11 cellular contexts compared by ENCODE assay signal in genomic region chr6:33886673-33887144, GRCh38.
DNase-seq lines count a peak whose midpoint lies in the region; ATAC-seq, FAIRE-seq and TF ChIP-seq lines count a peak whose summit lies in the region.
"Had no signal": no experiment of that assay in that cellular context is flagged by ENCODE, and none has a peak within 500 bp of the region (broad histone marks: within the 10 kb centered on the region; RNA-seq: fewer than 3 reads in every experiment).

No MANE protein-coding gene starts in this region.

- H2AFZ ChIP-seq in PC-3 (ENCODE audit: low read length) = no peak overlapping the region
- no peak overlapping the region for H2AFZ ChIP-seq in endothelial cell of umbilical vein (ENCODE audit: low read depth, low read length)

- H3K79me2 ChIP-seq in PC-3 (ENCODE audit: low read length) (no peaks in the 10 kb centered on the region), endothelial cell of umbilical vein (ENCODE audit: control insufficient read depth, insufficient read depth, low read length) (no peaks in the 10 kb centered on the region)

- H3K9ac ChIP-seq in PC-3 (ENCODE audit: low read length) = no peak overlapping the region
- no peak overlapping the region for H3K9ac ChIP-seq in endothelial cell of umbilical vein (replicated peaks; ENCODE audit: extremely low read depth, insufficient read depth, low read length)

- DNase-seq in EL (peak; percentile 77), PC-3 (peak; percentile 48), endothelial cell of umbilical vein (ENCODE audit: low read depth, low spot score) (peak; percentile 21), NCI-H2029 (lab: John Stamatoyannopoulos, UW) (no peak), RPMI8226 (no peak), HuH-7.5 (ENCODE audit: low spot score) (no peak)
- peak in 4 of 9 donors; percentile 27 to 38 (median 28) for DNase-seq in naive thymus-derived CD4-positive, alpha-beta T cell
- DNase-seq: NCI-H2171 had no signal

- H3K4me1 ChIP-seq in PC-3 (ENCODE audit: insufficient read depth, low read length) = peaks cover 20% of the 10 kb centered on the region
- H3K4me1 ChIP-seq in endothelial cell of umbilical vein (ENCODE audit: control insufficient read depth, extremely low read depth, insufficient read depth, low read length) = no peaks in the 10 kb centered on the region
- peaks cover 0 to 7% of the 10 kb centered on the region in 2 donors for H3K4me1 ChIP-seq in naive thymus-derived CD4-positive, alpha-beta T cell (ENCODE audit: control insufficient read depth in 2 of 2, insufficient read depth in 2 of 2, low read length in 2 of 2)
- H3K4me1 ChIP-seq: right lobe of liver had no signal

- H3K36me3 Mint-ChIP-seq in naive thymus-derived CD4-positive, alpha-beta T cell = peaks cover 0 to 2% (median 0%) of the 10 kb centered on the region in 5 donors

- no peaks in the 10 kb centered on the region for H3K9me2 ChIP-seq in PC-3 (replicated peaks; ENCODE audit: low read length)

- no peak overlapping the region for H3K4me2 ChIP-seq in PC-3 (ENCODE audit: low read length)
- no peak overlapping the region for H3K4me2 ChIP-seq in endothelial cell of umbilical vein (ENCODE audit: insufficient read depth, low read length)

- H3K4me3 ChIP-seq in PC-3 (ENCODE audit: low read length) (no peak overlapping the region), endothelial cell of umbilical vein (replicated peaks in 1 of 3; ENCODE audit: insufficient read depth in 1 of 3, low read depth in 1 of 3, low read length in 3 of 3) (no peak overlapping the region)
- no peak overlapping the region for H3K4me3 ChIP-seq in naive thymus-derived CD4-positive, alpha-beta T cell (ENCODE audit: low read length)
- H3K4me3 ChIP-seq: right lobe of liver had no signal

- dilution Hi-C loops in endothelial cell of umbilical vein (cut with MboI; ENCODE audit: extremely low pct_ligation_motif_present, low sequenced_read_pairs) = no loop called here

- peak overlapping the region in 3 of 10 donors; percentile 9 to 42 (median 10) for H3K4me3 Mint-ChIP-seq in naive thymus-derived CD4-positive, alpha-beta T cell

- H3K27ac Mint-ChIP-seq in naive thymus-derived CD4-positive, alpha-beta T cell = peak overlapping the region; percentile 13 to 87 (median 59)

- H3F3A ChIP-seq in PC-3 (ENCODE audit: low read length, unreplicated experiment) = no peaks in the 10 kb centered on the region

- peaks cover 33% of the 10 kb centered on the region for H3K27me3 ChIP-seq in PC-3 (ENCODE audit: low read length)
- peaks cover 2 to 9% of the 10 kb centered on the region in 2 experiments for H3K27me3 ChIP-seq in endothelial cell of umbilical vein (ENCODE audit: control insufficient read depth in 2 of 2, insufficient read depth in 2 of 2, low read length in 2 of 2)
- no peaks in the 10 kb centered on the region for H3K27me3 ChIP-seq in naive thymus-derived CD4-positive, alpha-beta T cell (ENCODE audit: control insufficient read depth in 2 of 2, insufficient read depth in 2 of 2, low read length in 2 of 2)
- H3K27me3 ChIP-seq: right lobe of liver had no signal

- TF ChIP-seq CTCF in PC-3 (conservative IDR thresholded peaks at IDR 0.05; ENCODE audit: low read depth, low read length) (no peak), endothelial cell of umbilical vein (IDR thresholded peaks at IDR 0.05; ENCODE audit: extremely low read depth in 1 of 2, insufficient read depth in 1 of 2, low read depth in 1 of 2, low read length in 2 of 2) (no peak)

- peaks cover 0 to 19% (median 18%) of the 10 kb centered on the region in 7 donors for H3K4me1 Mint-ChIP-seq in naive thymus-derived CD4-positive, alpha-beta T cell

- H3K9me3 ChIP-seq in PC-3 (ENCODE audit: low read length) = no peaks in the 10 kb centered on the region
- H3K9me3 ChIP-seq in endothelial cell of umbilical vein (replicated peaks; ENCODE audit: control insufficient read depth, insufficient read depth, low read length) = no peaks in the 10 kb centered on the region
- no peaks in the 10 kb centered on the region for H3K9me3 ChIP-seq in naive thymus-derived CD4-positive, alpha-beta T cell (ENCODE audit: control insufficient read depth in 2 of 3, low read length in 3 of 3)
- H3K9me3 ChIP-seq: right lobe of liver had no signal

- intact Hi-C loops in PC-3 (cut with micrococcal nuclease) = no loop called here
- intact Hi-C loops in endothelial cell of umbilical vein (cut with micrococcal nuclease) = no loop called here
- intact Hi-C loops in naive thymus-derived CD4-positive, alpha-beta T cell (cut with micrococcal nuclease) = loop anchor here (2.0 kb wide), 1 partner anchor 18 kb away; no protein-coding TSS in a partner anchor

- CTCF ChIA-PET in PC-3 (lab: Charles Lee) (interaction anchor here (0.6 kb wide), 1 partner anchor 1050 kb away, joined by 3 read pairs; no protein-coding TSS in a partner anchor), endothelial cell of umbilical vein (lab: Charles Lee) (interaction anchor here (1.4 kb wide), 1 partner anchor 115 kb away, joined by 4 read pairs; no protein-coding TSS in a partner anchor)
- CTCF ChIA-PET in naive thymus-derived CD4-positive, alpha-beta T cell (lab: Charles Lee) = no interaction called here

- peak; percentile 76 for ATAC-seq in PC-3
- ATAC-seq in naive thymus-derived CD4-positive, alpha-beta T cell = peak; percentile 32
- no peak for ATAC-seq in GM21825 (IDR thresholded peaks at IDR 0.05; ENCODE audit: unreplicated experiment)
- ATAC-seq: HCT116, right lobe of liver had no signal

- POLR2A ChIA-PET in PC-3 (lab: Charles Lee; ENCODE audit: unreplicated experiment) (no interaction called here), endothelial cell of umbilical vein (lab: Charles Lee) (no interaction called here)
- POLR2A ChIA-PET in naive thymus-derived CD4-positive, alpha-beta T cell (lab: Charles Lee) = interaction anchor here (1.3 kb wide), 1 partner anchor 18 kb away, joined by 5 read pairs; no protein-coding TSS in a partner anchor

- peaks cover 0 to 2% (median 0%) of the 10 kb centered on the region in 11 donors for H3K9me3 Mint-ChIP-seq in naive thymus-derived CD4-positive, alpha-beta T cell

- BruUV-seq in PC-3 (replicated peaks; lab: Mats Ljungman, UMichigan) (no TSS peak), endothelial cell of umbilical vein (replicated peaks; lab: Mats Ljungman, UMichigan) (no TSS peak)

- H3K27ac ChIP-seq in PC-3 (ENCODE audit: low read length) (no peak overlapping the region), endothelial cell of umbilical vein (ENCODE audit: insufficient read depth, low read depth, low read length) (no peak overlapping the region)
- H3K27ac ChIP-seq in naive thymus-derived CD4-positive, alpha-beta T cell (ENCODE audit: low read depth, low read length) = no peak overlapping the region
- H3K27ac ChIP-seq: right lobe of liver had no signal

- TF ChIP-seq POLR2A in endothelial cell of umbilical vein (IDR thresholded peaks at IDR 0.05; ENCODE audit: low read depth, low read length) = no peak

- no peaks in the 10 kb centered on the region for H3K9me1 ChIP-seq in endothelial cell of umbilical vein (replicated peaks; ENCODE audit: control insufficient read depth, extremely low read depth, insufficient read depth, low read length)

- H3K36me3 ChIP-seq in PC-3 (ENCODE audit: low read depth, low read length) (no peaks in the 10 kb centered on the region), endothelial cell of umbilical vein (ENCODE audit: control insufficient read depth in 2 of 2, extremely low read depth in 1 of 2, insufficient read depth in 2 of 2, low read length in 2 of 2) (no peaks in the 10 kb centered on the region)
- H3K36me3 ChIP-seq in naive thymus-derived CD4-positive, alpha-beta T cell (ENCODE audit: control insufficient read depth in 2 of 3, insufficient read depth in 3 of 3, low read length in 3 of 3) = no peaks in the 10 kb centered on the region
- H3K36me3 ChIP-seq: right lobe of liver had no signal

- no peak for FAIRE-seq in endothelial cell of umbilical vein (lab: Jason Lieb, UNC)

- H3K27me3 Mint-ChIP-seq in naive thymus-derived CD4-positive, alpha-beta T cell = peaks cover 0 to 42% (median 0%) of the 10 kb centered on the region in 5 donors

- H4K20me1 ChIP-seq in PC-3 (ENCODE audit: low read length) (no peaks in the 10 kb centered on the region), endothelial cell of umbilical vein (replicated peaks; ENCODE audit: control insufficient read depth, extremely low read depth, insufficient read depth, low read length) (no peaks in the 10 kb centered on the region)

TF ChIP-seq in endothelial cell of umbilical vein, 7 proteins besides CTCF, POLR2A, EP300 and RAD21:
- TF ChIP-seq EZH2 (IDR thresholded peaks at IDR 0.05; ENCODE audit: borderline replicate concordance, low read depth, low read length, severe bottlenecking) = no peak
- TF ChIP-seq POLR2AphosphoS5 (IDR thresholded peaks at IDR 0.05; ENCODE audit: insufficient read depth, low read depth, low read length) = no peak
- no peak for TF ChIP-seq MAX (IDR thresholded peaks at IDR 0.05; ENCODE audit: insufficient read depth, insufficient read length)
- TF ChIP-seq FOS (IDR thresholded peaks at IDR 0.05; ENCODE audit: borderline replicate concordance, insufficient read depth, low read length) = no peak
- no peak for TF ChIP-seq JUN (IDR thresholded peaks at IDR 0.05; ENCODE audit: borderline replicate concordance, insufficient read depth, insufficient read length, low read depth)
- no peak for TF ChIP-seq GATA2 (IDR thresholded peaks at IDR 0.05; ENCODE audit: insufficient read depth, insufficient read length, low read depth, low read length)
- no peak for TF ChIP-seq MYC (IDR thresholded peaks at IDR 0.05; ENCODE audit: low read depth, low read length)
TF ChIP-seq in endothelial cell of umbilical vein: peak in this region for 0.

Comparison
In these comparisons a context has a peak if more than half of its experiments do, and no peak if none do; other contexts are left out.
1. DNase-seq: peak in EL (single experiment), PC-3 (single experiment) and endothelial cell of umbilical vein (single experiment); none in NCI-H2029 (single experiment), RPMI8226 (single experiment) and HuH-7.5 (single experiment).
2. intact Hi-C loops: an anchor here in naive thymus-derived CD4-positive, alpha-beta T cell (2.0 kb wide); none called in PC-3 and endothelial cell of umbilical vein.